ENCODE assay signal across 9 cellular contexts in the genomic region with DNA sequence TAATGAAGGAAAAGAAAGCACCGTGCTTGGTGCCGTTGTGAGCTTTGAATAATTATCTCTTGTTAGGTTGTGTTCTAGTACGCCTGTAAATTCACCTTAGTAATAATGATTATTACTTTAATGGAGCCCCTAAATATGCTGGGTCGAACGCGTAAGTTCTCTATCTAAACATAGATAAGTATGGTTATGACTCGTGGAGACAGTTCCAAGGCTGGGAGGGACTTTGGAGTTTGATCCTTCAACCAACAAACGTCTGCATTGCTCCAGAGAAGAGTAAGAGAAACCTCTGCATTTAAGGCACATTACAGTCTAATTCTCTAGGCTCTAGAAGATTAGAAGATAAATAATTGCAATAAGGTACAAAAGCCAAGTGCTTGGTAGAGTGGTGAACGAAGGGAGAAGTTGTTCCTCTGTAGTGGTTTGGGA. TPM values are rescaled to one million over a fixed set of nuclear protein-coding genes. Genes with fewer than 3 reads are reported as not detected.
DNase-seq lines count a peak whose midpoint lies in the region; ATAC-seq, FAIRE-seq and TF ChIP-seq lines count a peak whose summit lies in the region.
"Had no signal": no experiment of that assay in that cellular context is flagged by ENCODE, and none has a peak within 500 bp of the region (broad histone marks: within the 10 kb centered on the region; RNA-seq: fewer than 3 reads in every experiment).

No MANE protein-coding gene starts in this region.

- H3K9me3 ChIP-seq in MG63, result no peaks in the 10 kb centered on the region
- H3K9me3 ChIP-seq in breast epithelium, result peaks cover 0 to 15% of the 10 kb centered on the region in 2 donors
- H3K9me3 ChIP-seq in right lobe of liver, result no peaks in the 10 kb centered on the region
- H3K9me3 ChIP-seq in tibial artery, result no peaks in the 10 kb centered on the region

- no peaks in the 10 kb centered on the region for H3K27me3 Mint-ChIP-seq in stimulated activated naive CD8-positive, alpha-beta T cell treated with anti-CD3 and anti-CD28 coated beads, Interleukin-15, Interleukin-2, amounts not matched to agents 100 ng/mL and 50 ng/mL, for 24 hours

- no peaks in the 10 kb centered on the region for H3K4me1 ChIP-seq in breast epithelium
- H3K4me1 ChIP-seq in right lobe of liver, result peaks cover 0 to 45% (median 20%) of the 10 kb centered on the region in 4 donors
- peaks cover 0 to 40% (median 25%) of the 10 kb centered on the region in 4 donors for H3K4me1 ChIP-seq in tibial artery

- H3K4me3 ChIP-seq in MG63, result peak overlapping the region; percentile 76
- peak overlapping the region; percentile 87 to 92 (median 92) for H3K4me3 ChIP-seq in breast epithelium
- H3K4me3 ChIP-seq in right lobe of liver, result peak overlapping the region; percentile 83 to 88 (median 86)
- H3K4me3 ChIP-seq in tibial artery, result peak overlapping the region; percentile 74 to 81

- 0% methylated on average over 9 of the region's 9 CpGs for WGBS in right lobe of liver (ENCODE audit: insufficient coverage, low coverage, low lambda C conversion rate, missing lambda C conversion rate)

- peak overlapping the region; percentile 95 for H3K27ac Mint-ChIP-seq in stimulated activated naive CD8-positive, alpha-beta T cell treated with anti-CD3 and anti-CD28 coated beads, Interleukin-15, Interleukin-2, amounts not matched to agents 100 ng/mL and 50 ng/mL, for 24 hours

- peaks cover 12% of the 10 kb centered on the region for H3K9me3 Mint-ChIP-seq in stimulated activated naive CD8-positive, alpha-beta T cell treated with anti-CD3 and anti-CD28 coated beads, Interleukin-15, Interleukin-2, amounts not matched to agents 100 ng/mL and 50 ng/mL, for 24 hours

- DNase-seq in stimulated activated naive CD8-positive, alpha-beta T cell treated with anti-CD3 and anti-CD28 coated beads, Interleukin-15, Interleukin-2, amounts not matched to agents 100 U/mL and 50 U/mL, for 24 hours, result no peak
- DNase-seq in MG63, result no peak
- DNase-seq in breast epithelium (ENCODE audit: low spot score in 2 of 2), result no peak
- DNase-seq in right lobe of liver, result peak in 1 of 3 donors; percentile 65
- DNase-seq in tibial artery, result no peak
- DNase-seq in effector CD4-positive, alpha-beta T cell, result no peak
- DNase-seq in GM12892 (ENCODE audit: insufficient read length), result no peak

- TF ChIP-seq POLR2A in breast epithelium (IDR thresholded peaks at IDR 0.05) (no peak), right lobe of liver (IDR thresholded peaks at IDR 0.05) (no peak), GM12892 (IDR thresholded peaks at IDR 0.05; ENCODE audit: low read depth, low read length) (no peak)

- no peak for ATAC-seq in stimulated activated naive CD8-positive, alpha-beta T cell treated with anti-CD3 and anti-CD28 coated beads, Interleukin-15, Interleukin-2, amounts not matched to agents 100 U/mL and 50 U/mL, for 24 hours
- peak; percentile 25 to 49 (median 40) for ATAC-seq in right lobe of liver

- intact Hi-C loops in breast epithelium (cut with DNase I; ENCODE audit: low total_unique reads) (no loop called here), right lobe of liver (cut with DNase I) (no loop called here), tibial artery (cut with DNase I; ENCODE audit: low total_unique reads) (loop anchor here (10.0 kb wide), 1 partner anchor 47 kb away; a partner anchor contains a TSS)

- H3K4me3 Mint-ChIP-seq in stimulated activated naive CD8-positive, alpha-beta T cell treated with anti-CD3 and anti-CD28 coated beads, Interleukin-15, Interleukin-2, amounts not matched to agents 100 ng/mL and 50 ng/mL, for 24 hours, result peak overlapping the region; percentile 97

- H3K36me3 ChIP-seq in MG63, result no peaks in the 10 kb centered on the region
- no peaks in the 10 kb centered on the region for H3K36me3 ChIP-seq in breast epithelium
- no peaks in the 10 kb centered on the region for H3K36me3 ChIP-seq in right lobe of liver
- H3K36me3 ChIP-seq in tibial artery, result peaks cover 10 to 15% (median 12%) of the 10 kb centered on the region in 3 donors

- TF ChIP-seq CTCF in breast epithelium (IDR thresholded peaks at IDR 0.05) (no peak), right lobe of liver (IDR thresholded peaks at IDR 0.05) (no peak), tibial artery (IDR thresholded peaks at IDR 0.05) (no peak)

- peaks cover 52% of the 10 kb centered on the region for H3K4me1 Mint-ChIP-seq in stimulated activated naive CD8-positive, alpha-beta T cell treated with anti-CD3 and anti-CD28 coated beads, Interleukin-15, Interleukin-2, amounts not matched to agents 100 ng/mL and 50 ng/mL, for 24 hours (ENCODE audit: low read depth)

- FAIRE-seq in GM12892 (lab: Jason Lieb, UNC), result no peak

- H3K36me3 Mint-ChIP-seq in stimulated activated naive CD8-positive, alpha-beta T cell treated with anti-CD3 and anti-CD28 coated beads, Interleukin-15, Interleukin-2, amounts not matched to agents 100 ng/mL and 50 ng/mL, for 24 hours (ENCODE audit: low read depth), result peaks cover 63% of the 10 kb centered on the region

- H3K27me3 ChIP-seq in MG63 (no peaks in the 10 kb centered on the region), breast epithelium (no peaks in the 10 kb centered on the region), right lobe of liver (no peaks in the 10 kb centered on the region), tibial artery (no peaks in the 10 kb centered on the region)

- H3K27ac ChIP-seq in breast epithelium (peak overlapping the region; percentile 93), right lobe of liver (peak overlapping the region; percentile 94 to 95 (median 95)), tibial artery (peak overlapping the region; percentile 85 to 86)

RNA-seq across cellular contexts. Expression of a gene that starts 0.5 kb away (rescaled TPM):
- total RNA-seq in MG63 (2014; rRNA removed; shearing (Covaris generic); ENCODE audit: low replicate concordance), result 1.9 and 3.7 TPM in 2 replicates
- 10 to 100 TPM in 1 of 3 donors, 1 to 10 TPM in 2; 6.3 to 12.0 (median 8.2) TPM for total RNA-seq in breast epithelium
- total RNA-seq in right lobe of liver, result 10 to 100 TPM; 14.0 to 53.6 (median 43.4) TPM
- polyA plus RNA-seq in GM12892 (2012; ENCODE audit: missing spikeins), result 35.5 TPM

RNA-seq across cellular contexts. Expression of a gene that starts 0.7 kb away (rescaled TPM):
- total RNA-seq in MG63 (2014; rRNA removed; shearing (Covaris generic); ENCODE audit: low replicate concordance), result 18.5 and 30.8 TPM in 2 replicates
- 10 to 100 TPM; 31.5 to 40.6 (median 37.2) TPM for total RNA-seq in breast epithelium
- 10 to 100 TPM; 20.4 to 33.2 (median 24.0) TPM for total RNA-seq in right lobe of liver
- 47.2 TPM for polyA plus RNA-seq in GM12892 (2012; ENCODE audit: missing spikeins)

RNA-seq across cellular contexts. Expression of a gene that starts 21.4 kb away (rescaled TPM):
- 0.10 TPM in 1 of 2 replicates, not detected in the other for total RNA-seq in MG63 (2014; rRNA removed; shearing (Covaris generic); ENCODE audit: low replicate concordance)
- total RNA-seq in breast epithelium (under 1 TPM in 2 of 3 donors, not detected in 1; under 0.01 to 0.15 TPM), right lobe of liver (under 1 TPM in 1 of 6 experiments, not detected in 5; 0.02 TPM)
- not detected for polyA plus RNA-seq in GM12892 (2012; ENCODE audit: missing spikeins)
- total RNA-seq: lung microvascular endothelial cell had no signal

RNA-seq across cellular contexts. Expression of a gene that starts 51.6 kb away (rescaled TPM):
- 59.1 and 89.8 TPM in 2 replicates for total RNA-seq in MG63 (2014; rRNA removed; shearing (Covaris generic); ENCODE audit: low replicate concordance)
- total RNA-seq in breast epithelium (10 to 100 TPM; 57.0 to 86.1 (median 66.1) TPM), right lobe of liver (10 to 100 TPM; 31.1 to 58.3 (median 48.7) TPM)
- 86.2 TPM for polyA plus RNA-seq in GM12892 (2012; ENCODE audit: missing spikeins)
